ENCODE assay signal across 10 cellular contexts in genomic region chr4:76546282-76547166, GRCh38.
DNase-seq lines count a peak whose midpoint lies in the region; ATAC-seq and TF ChIP-seq lines count a peak whose summit lies in the region.
"Had no signal": no experiment of that assay in that cellular context is flagged by ENCODE, and none has a peak within 500 bp of the region (broad histone marks: within the 10 kb centered on the region; RNA-seq: fewer than 3 reads in every experiment).

No MANE protein-coding gene starts in this region.

- H3K9me3 ChIP-seq in breast epithelium (no peaks in the 10 kb centered on the region), lower lobe of right lung (no peaks in the 10 kb centered on the region)

- peaks cover 2% of the 10 kb centered on the region for H3K9me3 Mint-ChIP-seq in activated naive CD4-positive, alpha-beta T cell treated with anti-CD3 and anti-CD28 coated beads, Interleukin-2, amount 10 ng/mL, durations not matched to agents 7 days and 5 days
- H3K9me3 Mint-ChIP-seq: T-helper 2 cell treated with Interferon-gamma antibody and Interleukin-4, amounts not matched to agents 5 μg/mL and 100 μg/mL, for 36 hours had no signal

- DNase-seq in AG09319 (ENCODE audit: extremely low read depth, low read depth): peak; percentile 62
- DNase-seq in breast epithelium (ENCODE audit: low spot score in 2 of 2): peak in 1 of 2 donors; percentile 74
- peak; percentile 50 for DNase-seq in lower lobe of right lung
- no peak for DNase-seq in activated CD4-positive, CD25-positive, alpha-beta regulatory T cell treated with anti-CD3 and anti-CD28 coated beads, Interleukin-2, amount 50 U/mL, for 72 hours
- no peak for DNase-seq in activated naive CD4-positive, alpha-beta T cell treated with anti-CD3 and anti-CD28 coated beads, Interleukin-2, amount 10 ng/mL, durations not matched to agents 7 days and 5 days
- no peak for DNase-seq in GM10248 (ENCODE audit: extremely low spot score)

- intact Hi-C loops in breast epithelium (cut with DNase I; ENCODE audit: low total_unique reads): no loop called here
- intact Hi-C loops in lower lobe of right lung (cut with DNase I): no loop called here

- no peaks in the 10 kb centered on the region for H3K36me3 Mint-ChIP-seq in activated naive CD4-positive, alpha-beta T cell treated with anti-CD3 and anti-CD28 coated beads, Interleukin-2, amount 10 ng/mL, durations not matched to agents 7 days and 5 days

- peaks cover 4% of the 10 kb centered on the region for H3K27me3 Mint-ChIP-seq in activated naive CD4-positive, alpha-beta T cell treated with anti-CD3 and anti-CD28 coated beads, Interleukin-2, amount 10 ng/mL, durations not matched to agents 7 days and 5 days

- H3K4me3 Mint-ChIP-seq in activated naive CD4-positive, alpha-beta T cell treated with anti-CD3 and anti-CD28 coated beads, Interleukin-2, amount 10 ng/mL, durations not matched to agents 7 days and 5 days: no peak overlapping the region

- TF ChIP-seq RAD21 in Ishikawa (IDR thresholded peaks at IDR 0.05; ENCODE audit: low read depth): 0 out of 2 replicates have a peak, but pooled peaks have one; percentile 1

- H3K27ac ChIP-seq in breast epithelium (peak overlapping the region; percentile 56 to 73), lower lobe of right lung (no peak overlapping the region)

- H3K4me3 ChIP-seq in breast epithelium: no peak overlapping the region
- H3K4me3 ChIP-seq in lower lobe of right lung: no peak overlapping the region
- H3K4me3 ChIP-seq: skin epidermis had no signal

- H3K27me3 ChIP-seq in breast epithelium (no peaks in the 10 kb centered on the region), lower lobe of right lung (ENCODE audit: low read depth) (no peaks in the 10 kb centered on the region)

- H3K27ac Mint-ChIP-seq in activated naive CD4-positive, alpha-beta T cell treated with anti-CD3 and anti-CD28 coated beads, Interleukin-2, amount 10 ng/mL, durations not matched to agents 7 days and 5 days: no peak overlapping the region
- H3K27ac Mint-ChIP-seq: T-helper 2 cell treated with Interferon-gamma antibody and Interleukin-4, amounts not matched to agents 5 μg/mL and 100 μg/mL, for 36 hours had no signal

- H3K4me1 ChIP-seq in breast epithelium (no peaks in the 10 kb centered on the region), lower lobe of right lung (peaks cover 10% of the 10 kb centered on the region)

- H3K36me3 ChIP-seq in breast epithelium: no peaks in the 10 kb centered on the region
- no peaks in the 10 kb centered on the region for H3K36me3 ChIP-seq in lower lobe of right lung

- TF ChIP-seq POLR2A in breast epithelium (IDR thresholded peaks at IDR 0.05): no peak

- peak; percentile 68 to 85 for ATAC-seq in lower lobe of right lung
- ATAC-seq in HG02571 (IDR thresholded peaks at IDR 0.05; ENCODE audit: unreplicated experiment): no peak

- TF ChIP-seq CTCF in AG09319 (IDR thresholded peaks at IDR 0.05; ENCODE audit: low read depth, low read length): no peak
- no peak for TF ChIP-seq CTCF in breast epithelium (IDR thresholded peaks at IDR 0.05)
- TF ChIP-seq CTCF in lower lobe of right lung (IDR thresholded peaks at IDR 0.05): no peak
- TF ChIP-seq CTCF in GM10248 (IDR thresholded peaks at IDR 0.05; ENCODE audit: control extremely low read depth, extremely low read depth, low read depth, missing control alignments): no peak

- CTCF ChIA-PET in activated naive CD4-positive, alpha-beta T cell treated with anti-CD3 and anti-CD28 coated beads, Interleukin-2, amount 10 ng/mL, durations not matched to agents 7 days and 5 days (lab: Charles Lee): no interaction called here
- CTCF ChIA-PET in GM10248 (lab: Yijun Ruan, JAX): no interaction called here

- POLR2A ChIA-PET in GM10248 (lab: Yijun Ruan, JAX): no interaction called here

- peaks cover 16% of the 10 kb centered on the region for H3K4me1 Mint-ChIP-seq in activated naive CD4-positive, alpha-beta T cell treated with anti-CD3 and anti-CD28 coated beads, Interleukin-2, amount 10 ng/mL, durations not matched to agents 7 days and 5 days

- peak; percentile 96 for TF ChIP-seq EP300 in Ishikawa (IDR thresholded peaks at IDR 0.05; ENCODE audit: borderline replicate concordance)

TF ChIP-seq in Ishikawa, 13 proteins besides CTCF, POLR2A, EP300 and RAD21:
- TF ChIP-seq, protein P1, sequence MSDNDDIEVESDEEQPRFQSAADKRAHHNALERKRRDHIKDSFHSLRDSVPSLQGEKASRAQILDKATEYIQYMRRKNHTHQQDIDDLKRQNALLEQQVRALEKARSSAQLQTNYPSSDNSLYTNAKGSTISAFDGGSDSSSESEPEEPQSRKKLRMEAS (IDR thresholded peaks at IDR 0.05): peak; percentile 53; the same call in 1 of the 2 replicates
- TF ChIP-seq FOXM1 (IDR thresholded peaks at IDR 0.05; ENCODE audit: borderline replicate concordance, low read depth): peak; percentile 96
- TF ChIP-seq TEAD4 (IDR thresholded peaks at IDR 0.05): peak; percentile 57
- peak; percentile 73 for TF ChIP-seq NFIC (IDR thresholded peaks at IDR 0.05)
- no peak for TF ChIP-seq TAF1 (IDR thresholded peaks at IDR 0.05; ENCODE audit: low read depth)
- TF ChIP-seq YY1 (IDR thresholded peaks at IDR 0.05; ENCODE audit: low read depth): 0 out of 2 replicates have a peak, but pooled peaks have one; percentile 13
- TF ChIP-seq ZBTB7A (IDR thresholded peaks at IDR 0.05; ENCODE audit: low read depth): no peak
- no peak for TF ChIP-seq EGR1 (IDR thresholded peaks at IDR 0.05)
- no peak for TF ChIP-seq USF1 (IDR thresholded peaks at IDR 0.05)
- no peak for TF ChIP-seq CREB1 (IDR thresholded peaks at IDR 0.05; ENCODE audit: low read depth)
- TF ChIP-seq TCF12 (IDR thresholded peaks at IDR 0.05; ENCODE audit: low read depth): peak; percentile 93
- TF ChIP-seq, protein P2, sequence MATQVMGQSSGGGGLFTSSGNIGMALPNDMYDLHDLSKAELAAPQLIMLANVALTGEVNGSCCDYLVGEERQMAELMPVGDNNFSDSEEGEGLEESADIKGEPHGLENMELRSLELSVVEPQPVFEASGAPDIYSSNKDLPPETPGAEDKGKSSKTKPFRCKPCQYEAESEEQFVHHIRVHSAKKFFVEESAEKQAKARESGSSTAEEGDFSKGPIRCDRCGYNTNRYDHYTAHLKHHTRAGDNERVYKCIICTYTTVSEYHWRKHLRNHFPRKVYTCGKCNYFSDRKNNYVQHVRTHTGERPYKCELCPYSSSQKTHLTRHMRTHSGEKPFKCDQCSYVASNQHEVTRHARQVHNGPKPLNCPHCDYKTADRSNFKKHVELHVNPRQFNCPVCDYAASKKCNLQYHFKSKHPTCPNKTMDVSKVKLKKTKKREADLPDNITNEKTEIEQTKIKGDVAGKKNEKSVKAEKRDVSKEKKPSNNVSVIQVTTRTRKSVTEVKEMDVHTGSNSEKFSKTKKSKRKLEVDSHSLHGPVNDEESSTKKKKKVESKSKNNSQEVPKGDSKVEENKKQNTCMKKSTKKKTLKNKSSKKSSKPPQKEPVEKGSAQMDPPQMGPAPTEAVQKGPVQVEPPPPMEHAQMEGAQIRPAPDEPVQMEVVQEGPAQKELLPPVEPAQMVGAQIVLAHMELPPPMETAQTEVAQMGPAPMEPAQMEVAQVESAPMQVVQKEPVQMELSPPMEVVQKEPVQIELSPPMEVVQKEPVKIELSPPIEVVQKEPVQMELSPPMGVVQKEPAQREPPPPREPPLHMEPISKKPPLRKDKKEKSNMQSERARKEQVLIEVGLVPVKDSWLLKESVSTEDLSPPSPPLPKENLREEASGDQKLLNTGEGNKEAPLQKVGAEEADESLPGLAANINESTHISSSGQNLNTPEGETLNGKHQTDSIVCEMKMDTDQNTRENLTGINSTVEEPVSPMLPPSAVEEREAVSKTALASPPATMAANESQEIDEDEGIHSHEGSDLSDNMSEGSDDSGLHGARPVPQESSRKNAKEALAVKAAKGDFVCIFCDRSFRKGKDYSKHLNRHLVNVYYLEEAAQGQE (IDR thresholded peaks at IDR 0.05; ENCODE audit: low read depth): no peak
- peak; percentile 53; the same call in 1 of the 2 replicates for TF ChIP-seq CEBPB (IDR thresholded peaks at IDR 0.05)

Comparison
In these comparisons a context has a peak if more than half of its experiments do, and no peak if none do; other contexts are left out.
1. DNase-seq: peak in AG09319 (single experiment) and lower lobe of right lung (single experiment); none in activated CD4-positive, CD25-positive, alpha-beta regulatory T cell treated with anti-CD3 and anti-CD28 coated beads, Interleukin-2, amount 50 U/mL, for 72 hours (single experiment), activated naive CD4-positive, alpha-beta T cell treated with anti-CD3 and anti-CD28 coated beads, Interleukin-2, amount 10 ng/mL, durations not matched to agents 7 days and 5 days (single experiment) and GM10248 (single experiment).